1 cellular context compared by ENCODE assay signal in genomic region chr13:27968316-27969072, GRCh38.
A peak's percentile ranks its signal among the peaks of the same experiment; 100 is the strongest.
TF ChIP-seq lines count a peak whose summit lies in the region.

No MANE protein-coding gene starts in this region.

TF ChIP-seq in HepG2, 621 proteins besides CTCF, POLR2A, EP300 and RAD21:
- TF ChIP-seq NFRKB (IDR thresholded peaks at IDR 0.05), result no peak
- TF ChIP-seq ZNF749 (CRISPR knock-in tag; IDR thresholded peaks at IDR 0.05; ENCODE audit: borderline replicate concordance), result no peak
- TF ChIP-seq GABPB1 (CRISPR knock-in tag; IDR thresholded peaks at IDR 0.05), result peak; percentile 38; the same call in 1 of the 2 replicates
- TF ChIP-seq ZNF33A (CRISPR knock-in tag; IDR thresholded peaks at IDR 0.05; ENCODE audit: borderline replicate concordance), result no peak
- TF ChIP-seq ZNF430 (CRISPR knock-in tag; IDR thresholded peaks at IDR 0.05), result 0 out of 2 replicates have a peak, but pooled peaks have one; percentile 44
- peak; percentile 42; the same call in 1 of the 2 replicates for TF ChIP-seq MAX (IDR thresholded peaks at IDR 0.05)
- TF ChIP-seq ZFP91 (CRISPR knock-in tag; IDR thresholded peaks at IDR 0.05; ENCODE audit: borderline replicate concordance), result 0 out of 2 replicates have a peak, but pooled peaks have one; percentile 40
- TF ChIP-seq UBTF (CRISPR knock-in tag; IDR thresholded peaks at IDR 0.05), result peak; percentile 56
- TF ChIP-seq MIXL1 (CRISPR knock-in tag; IDR thresholded peaks at IDR 0.05), result no peak
- TF ChIP-seq ZHX1 (CRISPR knock-in tag; IDR thresholded peaks at IDR 0.05; ENCODE audit: low read depth), result 0 out of 2 replicates have a peak, but pooled peaks have one; percentile 27
- TF ChIP-seq EZH2 (conservative IDR thresholded peaks at IDR 0.05; ENCODE audit: low read depth, low read length), result peak; percentile 34; the same call in 1 of the 2 replicates
- no peak for TF ChIP-seq ELF1 (CRISPR knock-in tag; IDR thresholded peaks at IDR 0.05)
- peak; percentile 99 for TF ChIP-seq ZNF800 (CRISPR knock-in tag; IDR thresholded peaks at IDR 0.05)
- 0 out of 2 replicates have a peak, but pooled peaks have one; percentile 19 for TF ChIP-seq ZNF512B (CRISPR knock-in tag; IDR thresholded peaks at IDR 0.05; ENCODE audit: borderline replicate concordance)
- 0 out of 2 replicates have a peak, but pooled peaks have one; percentile 40 for TF ChIP-seq FOXC1 (CRISPR knock-in tag; IDR thresholded peaks at IDR 0.05; ENCODE audit: borderline replicate concordance)
- TF ChIP-seq MYPOP (CRISPR knock-in tag; IDR thresholded peaks at IDR 0.05), result 0 out of 2 replicates have a peak, but pooled peaks have one; percentile 34
- TF ChIP-seq ZNF687 (CRISPR knock-in tag; IDR thresholded peaks at IDR 0.05), result peak; percentile 69
- peak; percentile 95; the same call in 1 of the 2 replicates for TF ChIP-seq MTF2 (CRISPR knock-in tag; IDR thresholded peaks at IDR 0.05; ENCODE audit: borderline replicate concordance)
- 0 out of 2 replicates have a peak, but pooled peaks have one; percentile 12 for TF ChIP-seq MYC (CRISPR knock-in tag; IDR thresholded peaks at IDR 0.05; ENCODE audit: borderline replicate concordance)
- peak; percentile 84 for TF ChIP-seq ZNF777 (CRISPR knock-in tag; IDR thresholded peaks at IDR 0.05)
- TF ChIP-seq HNRNPLL (IDR thresholded peaks at IDR 0.05; ENCODE audit: low read depth, low read length, poor library complexity, severe bottlenecking), result peak; percentile 61
- peak; percentile 24; the same call in 1 of the 2 replicates for TF ChIP-seq ZNF776 (CRISPR knock-in tag; IDR thresholded peaks at IDR 0.05)
- TF ChIP-seq HDAC1 (CRISPR knock-in tag; IDR thresholded peaks at IDR 0.05), result peak; percentile 12; the same call in 1 of the 2 replicates
- peak; percentile 21; the same call in 1 of the 2 replicates for TF ChIP-seq MTA1 (CRISPR knock-in tag; IDR thresholded peaks at IDR 0.05; ENCODE audit: borderline replicate concordance)
- TF ChIP-seq PHF20 (CRISPR knock-in tag; IDR thresholded peaks at IDR 0.05), result 0 out of 2 replicates have a peak, but pooled peaks have one; percentile 13
- TF ChIP-seq REL (CRISPR knock-in tag; conservative IDR thresholded peaks at IDR 0.05), result 0 out of 2 replicates have a peak, but pooled peaks have one; percentile 27
- 0 out of 2 replicates have a peak, but pooled peaks have one; percentile 37 for TF ChIP-seq ARID4A (CRISPR knock-in tag; IDR thresholded peaks at IDR 0.05; ENCODE audit: borderline replicate concordance)
- TF ChIP-seq SOX6 (IDR thresholded peaks at IDR 0.05), result no peak
- TF ChIP-seq SOX6 (CRISPR knock-in tag; IDR thresholded peaks at IDR 0.05), result 0 out of 2 replicates have a peak, but pooled peaks have one; percentile 13
- TF ChIP-seq MLLT10 (CRISPR knock-in tag; IDR thresholded peaks at IDR 0.05), result no peak
- TF ChIP-seq ATF7-NPFF (CRISPR knock-in tag; IDR thresholded peaks at IDR 0.05; ENCODE audit: low read depth), result 0 out of 2 replicates have a peak, but pooled peaks have one; percentile 31
